23 cellular contexts compared by ENCODE assay signal in genomic region chr11:79942071-79942470, GRCh38.
"Had no signal": no experiment of that assay in that cellular context is flagged by ENCODE, and none has a peak within 500 bp of the region (broad histone marks: within the 10 kb centered on the region; RNA-seq: fewer than 3 reads in every experiment).

No MANE protein-coding gene starts in this region.

- H3K27me3 Mint-ChIP-seq: activated T-cell treated with anti-CD3 and anti-CD28 coated beads, Interleukin-2, amount 50 U/mL, for 24 hours; activated T-helper 17 cell treated with anti-CD3 and anti-CD28 coated beads, Interleukin-2, amount 50 U/mL, for 72 hours; naive thymus-derived CD4-positive, alpha-beta T cell; stimulated activated naive CD8-positive, alpha-beta T cell treated with anti-CD3 and anti-CD28 coated beads, Interleukin-15, amount 100 ng/mL, for 72 hours had no signal

- H3K9me3 ChIP-seq: right lobe of liver, transverse colon had no signal

- H3K4me1 ChIP-seq: right lobe of liver, transverse colon had no signal

- H3K27ac ChIP-seq: cardiac muscle cell, right lobe of liver, skin epidermis, transverse colon, WERI-Rb-1 had no signal

- H3K4me3 Mint-ChIP-seq: activated T-cell treated with anti-CD3 and anti-CD28 coated beads, Interleukin-2, amount 50 U/mL, for 24 hours; activated T-helper 17 cell treated with anti-CD3 and anti-CD28 coated beads, Interleukin-2, amount 50 U/mL, for 72 hours; endodermal cell; naive thymus-derived CD4-positive, alpha-beta T cell; neural crest cell; stimulated activated naive CD8-positive, alpha-beta T cell treated with anti-CD3 and anti-CD28 coated beads, Interleukin-15, amount 100 ng/mL, for 72 hours; T-helper 2 cell treated with Interferon-gamma antibody and Interleukin-4, amounts not matched to agents 5 μg/mL and 100 μg/mL, for 36 hours had no signal

- ATAC-seq: activated naive CD4-positive, alpha-beta T cell treated with anti-CD3 and anti-CD28 coated beads, Interleukin-2, amount 50 U/mL, for 72 hours; activated T-helper 17 cell treated with anti-CD3 and anti-CD28 coated beads, Interleukin-2, amount 50 U/mL, for 72 hours; left lobe of liver; naive thymus-derived CD4-positive, alpha-beta T cell; right lobe of liver; stimulated activated naive CD8-positive, alpha-beta T cell treated with anti-CD3 and anti-CD28 coated beads, Interleukin-15, amount 100 ng/mL, for 72 hours had no signal

- DNase-seq: activated CD4-positive, alpha-beta T cell treated with anti-CD3 and anti-CD28 coated beads for 1 hour; activated CD4-positive, alpha-beta T cell treated with anti-CD3 and anti-CD28 coated beads, Interleukin-2, amount 50 U/mL, for 4 hours; activated CD8-positive, alpha-beta memory T cell treated with anti-CD3 and anti-CD28 coated beads for 24 hours; activated CD8-positive, alpha-beta memory T cell treated with anti-CD3 and anti-CD28 coated beads, Interleukin-2, amount 50 U/mL, for 4 hours; activated T-cell treated with anti-CD3 and anti-CD28 coated beads, Interleukin-2, amount 50 U/mL, for 24 hours; amygdala; cortex of kidney; endodermal cell; naive thymus-derived CD4-positive, alpha-beta T cell; posterior cingulate gyrus; right lobe of liver; stimulated activated CD4-positive, alpha-beta T cell treated with anti-CD3 and anti-CD28 coated beads, Interleukin-1b, Interleukin-23, amount 100 ng/mL, for 48 hours; stimulated activated naive CD8-positive, alpha-beta T cell treated with anti-CD3 and anti-CD28 coated beads, Interleukin-15, amount 100 ng/mL, for 72 hours; transverse colon; WERI-Rb-1 had no signal

- H3K4me1 Mint-ChIP-seq: activated T-helper 17 cell treated with anti-CD3 and anti-CD28 coated beads, Interleukin-2, amount 50 U/mL, for 72 hours; naive thymus-derived CD4-positive, alpha-beta T cell; neural crest cell; stimulated activated naive CD8-positive, alpha-beta T cell treated with anti-CD3 and anti-CD28 coated beads, Interleukin-15, amount 100 ng/mL, for 72 hours had no signal

- H3K27ac Mint-ChIP-seq: activated naive CD4-positive, alpha-beta T cell treated with anti-CD3 and anti-CD28 coated beads, Interleukin-2, amount 50 U/mL, for 72 hours; activated T-cell treated with anti-CD3 and anti-CD28 coated beads, Interleukin-2, amount 50 U/mL, for 24 hours; activated T-helper 17 cell treated with anti-CD3 and anti-CD28 coated beads, Interleukin-2, amount 50 U/mL, for 72 hours; endodermal cell; naive thymus-derived CD4-positive, alpha-beta T cell; stimulated activated naive CD8-positive, alpha-beta T cell treated with anti-CD3 and anti-CD28 coated beads, Interleukin-15, amount 100 ng/mL, for 72 hours; T-helper 2 cell treated with Interferon-gamma antibody and Interleukin-4, amounts not matched to agents 5 μg/mL and 100 μg/mL, for 36 hours had no signal

- H3K4me3 ChIP-seq: cardiac muscle cell, lung, right lobe of liver, skin epidermis, transverse colon had no signal

- H3K36me3 Mint-ChIP-seq: naive thymus-derived CD4-positive, alpha-beta T cell had no signal

- H3K36me3 ChIP-seq: cardiac muscle cell, right lobe of liver, transverse colon, WERI-Rb-1 had no signal

- H3K27me3 ChIP-seq: cardiac muscle cell, right lobe of liver, transverse colon had no signal

- H3K9me3 Mint-ChIP-seq: endodermal cell, neural crest cell had no signal
